Comparison of ENCODE assay signal across 1 cellular context in the genomic region with DNA sequence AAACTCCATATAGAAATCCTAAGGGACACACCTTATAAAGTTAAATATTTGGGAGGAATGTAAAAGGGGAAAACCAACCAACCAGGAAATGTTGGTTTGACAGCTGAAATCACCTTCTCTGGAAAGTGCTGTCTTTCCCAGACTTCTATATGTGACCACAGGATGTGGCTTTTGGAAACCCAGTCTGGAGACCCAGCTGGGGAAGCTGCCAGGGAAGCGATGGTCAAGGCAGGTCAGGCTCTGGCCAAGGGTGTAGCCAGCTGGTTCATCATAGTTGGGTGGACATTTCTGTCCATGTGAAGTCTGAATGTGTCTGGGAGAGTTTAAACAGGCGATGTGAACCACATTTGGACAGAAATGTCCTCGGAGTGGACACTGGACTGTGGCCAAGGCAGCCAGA.
TF ChIP-seq lines count a peak whose summit lies in the region.

No MANE protein-coding gene starts in this region.

TF ChIP-seq in SK-N-SH, 30 proteins besides CTCF, POLR2A, EP300 and RAD21:
- TF ChIP-seq, protein P1, sequence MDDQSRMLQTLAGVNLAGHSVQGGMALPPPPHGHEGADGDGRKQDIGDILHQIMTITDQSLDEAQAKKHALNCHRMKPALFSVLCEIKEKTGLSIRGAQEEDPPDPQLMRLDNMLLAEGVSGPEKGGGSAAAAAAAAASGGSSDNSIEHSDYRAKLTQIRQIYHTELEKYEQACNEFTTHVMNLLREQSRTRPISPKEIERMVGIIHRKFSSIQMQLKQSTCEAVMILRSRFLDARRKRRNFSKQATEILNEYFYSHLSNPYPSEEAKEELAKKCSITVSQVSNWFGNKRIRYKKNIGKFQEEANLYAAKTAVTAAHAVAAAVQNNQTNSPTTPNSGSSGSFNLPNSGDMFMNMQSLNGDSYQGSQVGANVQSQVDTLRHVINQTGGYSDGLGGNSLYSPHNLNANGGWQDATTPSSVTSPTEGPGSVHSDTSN (IDR thresholded peaks at IDR 0.05) = no peak
- TF ChIP-seq, protein P2, sequence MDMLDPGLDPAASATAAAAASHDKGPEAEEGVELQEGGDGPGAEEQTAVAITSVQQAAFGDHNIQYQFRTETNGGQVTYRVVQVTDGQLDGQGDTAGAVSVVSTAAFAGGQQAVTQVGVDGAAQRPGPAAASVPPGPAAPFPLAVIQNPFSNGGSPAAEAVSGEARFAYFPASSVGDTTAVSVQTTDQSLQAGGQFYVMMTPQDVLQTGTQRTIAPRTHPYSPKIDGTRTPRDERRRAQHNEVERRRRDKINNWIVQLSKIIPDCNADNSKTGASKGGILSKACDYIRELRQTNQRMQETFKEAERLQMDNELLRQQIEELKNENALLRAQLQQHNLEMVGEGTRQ (IDR thresholded peaks at IDR 0.05; ENCODE audit: borderline replicate concordance, low read depth, low read length) = no peak
- TF ChIP-seq, protein P3, sequence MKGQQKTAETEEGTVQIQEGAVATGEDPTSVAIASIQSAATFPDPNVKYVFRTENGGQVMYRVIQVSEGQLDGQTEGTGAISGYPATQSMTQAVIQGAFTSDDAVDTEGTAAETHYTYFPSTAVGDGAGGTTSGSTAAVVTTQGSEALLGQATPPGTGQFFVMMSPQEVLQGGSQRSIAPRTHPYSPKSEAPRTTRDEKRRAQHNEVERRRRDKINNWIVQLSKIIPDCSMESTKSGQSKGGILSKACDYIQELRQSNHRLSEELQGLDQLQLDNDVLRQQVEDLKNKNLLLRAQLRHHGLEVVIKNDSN (IDR thresholded peaks at IDR 0.05; ENCODE audit: borderline replicate concordance, low read depth) = no peak
- TF ChIP-seq FOXM1 (IDR thresholded peaks at IDR 0.05; ENCODE audit: low read depth) (no peak), JUND (IDR thresholded peaks at IDR 0.05) (no peak), TCF12 (IDR thresholded peaks at IDR 0.05) (no peak), MEF2A (IDR thresholded peaks at IDR 0.05; ENCODE audit: borderline replicate concordance, low read depth) (no peak), TEAD4 (IDR thresholded peaks at IDR 0.05; ENCODE audit: borderline replicate concordance, insufficient read depth) (no peak), TAF1 (IDR thresholded peaks at IDR 0.05; ENCODE audit: borderline replicate concordance, low read depth, low read length) (no peak), FOSL2 (IDR thresholded peaks at IDR 0.05; ENCODE audit: borderline replicate concordance, low read depth) (no peak), FOXJ3 (CRISPR knock-in tag; IDR thresholded peaks at IDR 0.05) (no peak), GABPA (IDR thresholded peaks at IDR 0.05; ENCODE audit: low read depth) (no peak), EZH2phosphoT487 (IDR thresholded peaks at IDR 0.05; ENCODE audit: borderline replicate concordance, low read depth) (no peak), SIN3A (IDR thresholded peaks at IDR 0.05; ENCODE audit: borderline replicate concordance, low read depth, low read length) (no peak), NRF1 (IDR thresholded peaks at IDR 0.05; ENCODE audit: low read depth, low read length) (no peak), RFX5 (IDR thresholded peaks at IDR 0.05; ENCODE audit: low read length) (no peak)
- TF ChIP-seq, protein P4, sequence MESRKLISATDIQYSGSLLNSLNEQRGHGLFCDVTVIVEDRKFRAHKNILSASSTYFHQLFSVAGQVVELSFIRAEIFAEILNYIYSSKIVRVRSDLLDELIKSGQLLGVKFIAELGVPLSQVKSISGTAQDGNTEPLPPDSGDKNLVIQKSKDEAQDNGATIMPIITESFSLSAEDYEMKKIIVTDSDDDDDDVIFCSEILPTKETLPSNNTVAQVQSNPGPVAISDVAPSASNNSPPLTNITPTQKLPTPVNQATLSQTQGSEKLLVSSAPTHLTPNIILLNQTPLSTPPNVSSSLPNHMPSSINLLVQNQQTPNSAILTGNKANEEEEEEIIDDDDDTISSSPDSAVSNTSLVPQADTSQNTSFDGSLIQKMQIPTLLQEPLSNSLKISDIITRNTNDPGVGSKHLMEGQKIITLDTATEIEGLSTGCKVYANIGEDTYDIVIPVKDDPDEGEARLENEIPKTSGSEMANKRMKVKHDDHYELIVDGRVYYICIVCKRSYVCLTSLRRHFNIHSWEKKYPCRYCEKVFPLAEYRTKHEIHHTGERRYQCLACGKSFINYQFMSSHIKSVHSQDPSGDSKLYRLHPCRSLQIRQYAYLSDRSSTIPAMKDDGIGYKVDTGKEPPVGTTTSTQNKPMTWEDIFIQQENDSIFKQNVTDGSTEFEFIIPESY (IDR thresholded peaks at IDR 0.05; ENCODE audit: borderline replicate concordance, low read depth) = no peak
- TF ChIP-seq, protein P5, sequence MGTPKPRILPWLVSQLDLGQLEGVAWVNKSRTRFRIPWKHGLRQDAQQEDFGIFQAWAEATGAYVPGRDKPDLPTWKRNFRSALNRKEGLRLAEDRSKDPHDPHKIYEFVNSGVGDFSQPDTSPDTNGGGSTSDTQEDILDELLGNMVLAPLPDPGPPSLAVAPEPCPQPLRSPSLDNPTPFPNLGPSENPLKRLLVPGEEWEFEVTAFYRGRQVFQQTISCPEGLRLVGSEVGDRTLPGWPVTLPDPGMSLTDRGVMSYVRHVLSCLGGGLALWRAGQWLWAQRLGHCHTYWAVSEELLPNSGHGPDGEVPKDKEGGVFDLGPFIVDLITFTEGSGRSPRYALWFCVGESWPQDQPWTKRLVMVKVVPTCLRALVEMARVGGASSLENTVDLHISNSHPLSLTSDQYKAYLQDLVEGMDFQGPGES (IDR thresholded peaks at IDR 0.05; ENCODE audit: low read depth, low read length) = no peak
- TF ChIP-seq, protein P6, sequence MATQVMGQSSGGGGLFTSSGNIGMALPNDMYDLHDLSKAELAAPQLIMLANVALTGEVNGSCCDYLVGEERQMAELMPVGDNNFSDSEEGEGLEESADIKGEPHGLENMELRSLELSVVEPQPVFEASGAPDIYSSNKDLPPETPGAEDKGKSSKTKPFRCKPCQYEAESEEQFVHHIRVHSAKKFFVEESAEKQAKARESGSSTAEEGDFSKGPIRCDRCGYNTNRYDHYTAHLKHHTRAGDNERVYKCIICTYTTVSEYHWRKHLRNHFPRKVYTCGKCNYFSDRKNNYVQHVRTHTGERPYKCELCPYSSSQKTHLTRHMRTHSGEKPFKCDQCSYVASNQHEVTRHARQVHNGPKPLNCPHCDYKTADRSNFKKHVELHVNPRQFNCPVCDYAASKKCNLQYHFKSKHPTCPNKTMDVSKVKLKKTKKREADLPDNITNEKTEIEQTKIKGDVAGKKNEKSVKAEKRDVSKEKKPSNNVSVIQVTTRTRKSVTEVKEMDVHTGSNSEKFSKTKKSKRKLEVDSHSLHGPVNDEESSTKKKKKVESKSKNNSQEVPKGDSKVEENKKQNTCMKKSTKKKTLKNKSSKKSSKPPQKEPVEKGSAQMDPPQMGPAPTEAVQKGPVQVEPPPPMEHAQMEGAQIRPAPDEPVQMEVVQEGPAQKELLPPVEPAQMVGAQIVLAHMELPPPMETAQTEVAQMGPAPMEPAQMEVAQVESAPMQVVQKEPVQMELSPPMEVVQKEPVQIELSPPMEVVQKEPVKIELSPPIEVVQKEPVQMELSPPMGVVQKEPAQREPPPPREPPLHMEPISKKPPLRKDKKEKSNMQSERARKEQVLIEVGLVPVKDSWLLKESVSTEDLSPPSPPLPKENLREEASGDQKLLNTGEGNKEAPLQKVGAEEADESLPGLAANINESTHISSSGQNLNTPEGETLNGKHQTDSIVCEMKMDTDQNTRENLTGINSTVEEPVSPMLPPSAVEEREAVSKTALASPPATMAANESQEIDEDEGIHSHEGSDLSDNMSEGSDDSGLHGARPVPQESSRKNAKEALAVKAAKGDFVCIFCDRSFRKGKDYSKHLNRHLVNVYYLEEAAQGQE (IDR thresholded peaks at IDR 0.05; ENCODE audit: low read depth, low read length) = no peak
